ENCODE assay signal across 13 cellular contexts in genomic region chr9:36985769-36986547, GRCh38. TPM values are rescaled to one million over a fixed set of nuclear protein-coding genes. Genes with fewer than 3 reads are reported as not detected.
A peak's percentile ranks its signal among the peaks of the same experiment; 100 is the strongest.
DNase-seq lines count a peak whose midpoint lies in the region; ATAC-seq and TF ChIP-seq lines count a peak whose summit lies in the region.
"Had no signal": no experiment of that assay in that cellular context is flagged by ENCODE, and none has a peak within 500 bp of the region (broad histone marks: within the 10 kb centered on the region; RNA-seq: fewer than 3 reads in every experiment).

No MANE protein-coding gene starts in this region.

- H3K36me3 ChIP-seq in ACC112 (ENCODE audit: insufficient read depth, low read length) = no peaks in the 10 kb centered on the region
- H3K36me3 ChIP-seq in ES-I3 (ENCODE audit: insufficient read depth, low read length) = no peaks in the 10 kb centered on the region
- H3K36me3 ChIP-seq in mesodermal cell (ENCODE audit: control insufficient read depth, insufficient read depth, low read length) = no peaks in the 10 kb centered on the region
- no peaks in the 10 kb centered on the region for H3K36me3 ChIP-seq in PC-9 (ENCODE audit: low read depth)
- H3K36me3 ChIP-seq: neutrophil had no signal

- ATAC-seq in activated naive CD8-positive, alpha-beta T cell treated with anti-CD3 and anti-CD28 coated beads, Interleukin-2, amount 50 U/mL, for 24 hours = no peak

- peak overlapping the region; percentile 46 for H3K9ac ChIP-seq in ES-I3 (ENCODE audit: low read depth, low read length)

- no peaks in the 10 kb centered on the region for H3F3A ChIP-seq in PC-9 (ENCODE audit: insufficient read depth, low read depth)

- H3K9me3 Mint-ChIP-seq in activated naive CD8-positive, alpha-beta T cell treated with anti-CD3 and anti-CD28 coated beads, Interleukin-2, amount 50 U/mL, for 24 hours = peaks cover 9% of the 10 kb centered on the region

- H3K9me2 ChIP-seq in PC-9 (ENCODE audit: insufficient read depth) = no peaks in the 10 kb centered on the region

- H3K27ac ChIP-seq in ACC112 (ENCODE audit: low read depth, low read length) (no peak overlapping the region), mesodermal cell (ENCODE audit: low read depth, low read length, severe bottlenecking) (no peak overlapping the region), PC-9 (no peak overlapping the region)
- H3K27ac ChIP-seq: neutrophil had no signal

- H4K20me1 ChIP-seq in PC-9 (ENCODE audit: insufficient read depth) = no peaks in the 10 kb centered on the region

- WGBS in mesodermal cell (ENCODE audit: insufficient coverage in 2 of 2), 2 experiments = 1% methylated on average over 58 to 78 of the region's 83 CpGs

- H3K4me3 Mint-ChIP-seq in activated naive CD8-positive, alpha-beta T cell treated with anti-CD3 and anti-CD28 coated beads, Interleukin-2, amount 50 U/mL, for 24 hours = peak overlapping the region; percentile 54

- peaks cover 65% of the 10 kb centered on the region for H3K27me3 Mint-ChIP-seq in activated naive CD8-positive, alpha-beta T cell treated with anti-CD3 and anti-CD28 coated beads, Interleukin-2, amount 50 U/mL, for 24 hours

- no TSS peak for BruUV-seq in PC-9 (replicated peaks; lab: Mats Ljungman, UMichigan)

- POLR2A ChIA-PET in PC-9 (lab: Charles Lee; ENCODE audit: unreplicated experiment) = no interaction called here

- CTCF ChIA-PET in PC-9 (lab: Charles Lee) = no interaction called here

- no peak for DNase-seq in activated naive CD8-positive, alpha-beta T cell treated with anti-CD3 and anti-CD28 coated beads, Interleukin-2, amount 50 U/mL, for 24 hours
- DNase-seq in PC-9 (no peak), superior temporal gyrus (ENCODE audit: extremely low spot score) (no peak), NCI-H226 (no peak)
- DNase-seq in NK-92 treated with Interleukin-12 subunit alpha and Interleukin-12 subunit beta, amount 100 ng/mL, for 24 hours (lab: John Stamatoyannopoulos, UW) = no peak
- DNase-seq: cerebellar nuclear complex; GOT3; NCI-H1048; stimulated activated CD4-positive, alpha-beta T cell treated with anti-CD3 and anti-CD28 coated beads, Interleukin-4, amount 100 ng/mL, for 4 hours had no signal

- intact Hi-C loops in PC-9 (cut with micrococcal nuclease; ENCODE audit: unreplicated experiment) = no loop called here

- H3K27me3 ChIP-seq in ACC112 (ENCODE audit: insufficient read depth, low read length) (peaks cover 91% of the 10 kb centered on the region), PC-9 (ENCODE audit: insufficient read depth, low read depth) (no peaks in the 10 kb centered on the region)

- H3K4me3 ChIP-seq in ACC112 (ENCODE audit: low read depth, low read length) (0 out of 2 replicates have a peak overlapping the region, but pooled peaks have one; percentile 36), mesodermal cell (ENCODE audit: extremely low read depth, insufficient read depth, low read length, poor library complexity, severe bottlenecking) (peak overlapping the region; percentile 16), PC-9 (no peak overlapping the region)

- no peak overlapping the region for H3K4me2 ChIP-seq in PC-9

- TF ChIP-seq CTCF in PC-9 (conservative IDR thresholded peaks at IDR 0.05) = no peak

- H3K36me3 Mint-ChIP-seq in activated naive CD8-positive, alpha-beta T cell treated with anti-CD3 and anti-CD28 coated beads, Interleukin-2, amount 50 U/mL, for 24 hours (ENCODE audit: low read depth) = peaks cover 8% of the 10 kb centered on the region

- peaks cover 30% of the 10 kb centered on the region for H3K4me1 Mint-ChIP-seq in activated naive CD8-positive, alpha-beta T cell treated with anti-CD3 and anti-CD28 coated beads, Interleukin-2, amount 50 U/mL, for 24 hours

- no peaks in the 10 kb centered on the region for H3K79me2 ChIP-seq in ACC112 (ENCODE audit: control insufficient read depth, insufficient read depth, low read length, unreplicated experiment)
- H3K79me2 ChIP-seq in PC-9 (ENCODE audit: low read depth) = no peaks in the 10 kb centered on the region

- no peak overlapping the region for H3K27ac Mint-ChIP-seq in activated naive CD8-positive, alpha-beta T cell treated with anti-CD3 and anti-CD28 coated beads, Interleukin-2, amount 50 U/mL, for 24 hours

- H3K4me1 ChIP-seq in ACC112 (ENCODE audit: control insufficient read depth, insufficient read depth, low read length, unreplicated experiment) (peaks cover 6% of the 10 kb centered on the region), ES-I3 (ENCODE audit: insufficient read depth, low read length) (peaks cover 10% of the 10 kb centered on the region; the same call in 1 of the 2 replicates), mesodermal cell (ENCODE audit: control insufficient read depth, insufficient read depth, low read length, poor library complexity, severe bottlenecking) (peaks cover 9% of the 10 kb centered on the region), PC-9 (replicated peaks; ENCODE audit: insufficient read depth) (no peaks in the 10 kb centered on the region)

- no peaks in the 10 kb centered on the region for H3K9me3 ChIP-seq in ES-I3 (ENCODE audit: control insufficient read depth, insufficient read depth, low read length)
- H3K9me3 ChIP-seq in mesodermal cell (ENCODE audit: control insufficient read depth, low read length) = peaks cover under 1% of the 10 kb centered on the region
- no peaks in the 10 kb centered on the region for H3K9me3 ChIP-seq in PC-9 (ENCODE audit: insufficient read depth, low read depth)
- H3K9me3 ChIP-seq: neutrophil had no signal

- H2AFZ ChIP-seq in ACC112 (ENCODE audit: low read length, unreplicated experiment) = no peak overlapping the region
- no peak overlapping the region for H2AFZ ChIP-seq in PC-9

RNA-seq across cellular contexts. Expression of gene PAX5, which starts 48.1 kb away (rescaled TPM):
- polyA plus RNA-seq in mesodermal cell (2013, experiment 1 of 2) = 0.33 TPM
- 0.20 TPM for polyA plus RNA-seq in mesodermal cell (2013, experiment 2 of 2)
- total RNA-seq in PC-9 (2021) = not detected in 2 replicates
